ENCODE assay signal across 9 cellular contexts in the genomic region with DNA sequence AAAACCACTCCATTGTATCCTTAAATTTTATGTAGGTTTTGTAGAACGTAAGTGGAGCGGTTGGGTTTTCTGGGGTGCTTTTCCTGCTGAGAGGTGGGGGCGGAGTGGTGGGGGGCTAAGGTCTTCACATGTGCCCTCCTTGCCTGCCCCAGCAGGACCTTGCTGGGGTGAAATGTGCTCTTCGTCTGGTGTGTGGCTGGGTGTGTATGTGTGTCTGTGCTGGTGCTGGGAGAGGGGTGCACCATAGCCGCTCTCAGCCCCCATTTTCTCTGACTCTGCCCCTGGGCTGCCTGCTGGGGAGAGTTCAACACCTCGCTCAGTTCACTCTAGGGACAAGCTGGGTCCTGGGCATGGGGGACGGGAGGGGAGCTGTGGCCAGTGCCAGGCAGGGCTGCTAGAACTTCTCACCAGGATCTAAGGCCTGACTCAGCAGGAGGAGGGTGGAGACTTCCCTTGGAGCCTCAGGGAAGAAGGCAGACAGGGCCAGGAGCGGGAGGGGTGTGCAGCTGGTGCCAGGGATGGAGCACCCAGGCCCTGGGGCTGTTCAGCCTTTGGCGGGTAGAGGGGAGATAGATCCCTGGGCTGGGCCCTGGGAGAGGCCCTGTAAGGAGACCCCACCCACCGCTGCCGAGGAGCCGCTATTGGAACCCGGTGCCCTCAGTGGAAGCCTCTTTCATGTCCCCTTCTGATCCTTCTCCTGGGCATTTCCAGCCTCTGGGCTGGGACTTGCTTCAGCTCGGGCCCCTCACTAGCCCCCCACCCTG. TPM values are rescaled to one million over a fixed set of nuclear protein-coding genes. Genes with fewer than 3 reads are reported as not detected.
DNase-seq lines count a peak whose midpoint lies in the region; ATAC-seq and TF ChIP-seq lines count a peak whose summit lies in the region.
"Had no signal": no experiment of that assay in that cellular context is flagged by ENCODE, and none has a peak within 500 bp of the region (broad histone marks: within the 10 kb centered on the region; RNA-seq: fewer than 3 reads in every experiment).

No MANE protein-coding gene starts in this region.

- ATAC-seq in GM18511 (IDR thresholded peaks at IDR 0.05; ENCODE audit: unreplicated experiment) (no peak), HG02763 (IDR thresholded peaks at IDR 0.05; ENCODE audit: unreplicated experiment) (no peak)

- no peak for TF ChIP-seq CTCF in fibroblast of pulmonary artery (IDR thresholded peaks at IDR 0.05; ENCODE audit: low read length, missing control alignments)

- peak; percentile 28 for DNase-seq in DMS53 (lab: John Stamatoyannopoulos, UW)
- no peak for DNase-seq in DMS53 treated with DMSO at 0.1 percent for 48 hours (lab: John Stamatoyannopoulos, UW; ENCODE audit: unreplicated experiment)
- DNase-seq in SJCRH30 = peak; percentile 70 to 73
- peak; percentile 57 for DNase-seq in fibroblast of pulmonary artery (ENCODE audit: low read depth)
- peak; percentile 49 for DNase-seq in renal cortical epithelial cell (ENCODE audit: low read depth)
- DNase-seq in NCI-H345 (lab: John Stamatoyannopoulos, UW) = no peak
- DNase-seq: activated B cell treated with CpG ODN at 0.5 μM for 24 hours had no signal

- H3K4me1 ChIP-seq in SJCRH30 = peaks cover 20% of the 10 kb centered on the region

- H3K4me3 ChIP-seq in SJCRH30 (no peak overlapping the region), fibroblast of pulmonary artery (replicated peaks; ENCODE audit: low read depth, low read length) (no peak overlapping the region)

- no peaks in the 10 kb centered on the region for H3K36me3 ChIP-seq in SJCRH30

- no peaks in the 10 kb centered on the region for H3K9me3 ChIP-seq in SJCRH30 (replicated peaks)

- H3K27ac ChIP-seq in SJCRH30 = no peak overlapping the region

- peaks cover 24% of the 10 kb centered on the region for H3K27me3 ChIP-seq in SJCRH30

RNA-seq across cellular contexts. Expression of gene SOX18, which starts 4.8 kb away (rescaled TPM):
- total RNA-seq in SJCRH30 (2014; rRNA removed; shearing (Covaris generic)) = 0.13 and 0.14 TPM in 2 replicates
- total RNA-seq in renal cortical epithelial cell = 0.05 and 0.17 TPM in 2 replicates
- total RNA-seq: activated B cell treated with CpG ODN at 0.5 μM for 24 hours had no signal

RNA-seq across cellular contexts. Expression of gene C20orf204, which starts 8.7 kb away (rescaled TPM):
- 2.0 and 3.0 TPM in 2 replicates for total RNA-seq in SJCRH30 (2014; rRNA removed; shearing (Covaris generic))
- total RNA-seq in renal cortical epithelial cell = 0.45 TPM in 1 of 2 replicates, not detected in the other

RNA-seq across cellular contexts. Expression of gene TCEA2, which starts 18.3 kb away (rescaled TPM):
- total RNA-seq in SJCRH30 (2014; rRNA removed; shearing (Covaris generic)) = 12.6 and 16.9 TPM in 2 replicates
- total RNA-seq in renal cortical epithelial cell = 15.3 and 21.8 TPM in 2 replicates

RNA-seq across cellular contexts. Expression of gene RGS19, which starts 34.7 kb away (rescaled TPM):
- total RNA-seq in SJCRH30 (2014; rRNA removed; shearing (Covaris generic)) = 17.2 and 18.8 TPM in 2 replicates
- total RNA-seq in renal cortical epithelial cell = 10.5 and 12.2 TPM in 2 replicates

RNA-seq across cellular contexts. Expression of gene OPRL1, which starts 35.2 kb away (rescaled TPM):
- 0.28 and 0.43 TPM in 2 replicates for total RNA-seq in SJCRH30 (2014; rRNA removed; shearing (Covaris generic))
- total RNA-seq in renal cortical epithelial cell = 0.52 and 1.5 TPM in 2 replicates

Comparison
In these comparisons a context has a peak if more than half of its experiments do, and no peak if none do; other contexts are left out.
1. DNase-seq: peak in DMS53 (single experiment), SJCRH30 (2 of 2), fibroblast of pulmonary artery (single experiment) and renal cortical epithelial cell (single experiment); none in DMS53 treated with DMSO at 0.1 percent for 48 hours (single experiment) and NCI-H345 (single experiment).